Comparison of ENCODE assay signal across 2 cellular contexts in genomic region chr22:39437836-39438704, GRCh38.
TF ChIP-seq lines count a peak whose summit lies in the region.

No MANE protein-coding gene starts in this region.

TF ChIP-seq in IMR-90, 13 proteins besides CTCF, POLR2A, EP300 and RAD21:
- TF ChIP-seq ELK1 (IDR thresholded peaks at IDR 0.05; ENCODE audit: borderline replicate concordance, low read depth, low read length), result no peak
- TF ChIP-seq CEBPB (IDR thresholded peaks at IDR 0.05; ENCODE audit: low read depth, low read length), result no peak
- no peak for TF ChIP-seq RCOR1 (IDR thresholded peaks at IDR 0.05; ENCODE audit: insufficient replicate concordance, low read length)
- TF ChIP-seq CHD1 (IDR thresholded peaks at IDR 0.05; ENCODE audit: low read depth, low read length), result no peak
- TF ChIP-seq NFE2L2 (IDR thresholded peaks at IDR 0.05; ENCODE audit: low read depth, low read length), result no peak
- TF ChIP-seq FOS (IDR thresholded peaks at IDR 0.05; ENCODE audit: low read depth, low read length), result no peak

TF ChIP-seq in GM12878, 131 proteins besides CTCF, POLR2A, EP300 and RAD21:
- TF ChIP-seq RELB (IDR thresholded peaks at IDR 0.05; ENCODE audit: low read depth), result 0 out of 2 replicates have a peak, but pooled peaks have one; percentile 25
- 0 out of 2 replicates have a peak, but pooled peaks have one; percentile 41 for TF ChIP-seq GATAD2B (conservative IDR thresholded peaks at IDR 0.05; ENCODE audit: low read depth)
- 0 out of 2 replicates have a peak, but pooled peaks have one; percentile 15 for TF ChIP-seq ZNF687 (IDR thresholded peaks at IDR 0.05)
- no peak for TF ChIP-seq NR2C2 (IDR thresholded peaks at IDR 0.05; ENCODE audit: borderline replicate concordance, control insufficient read depth, insufficient read length, low read depth)
- no peak for TF ChIP-seq HDAC6 (IDR thresholded peaks at IDR 0.05; ENCODE audit: unreplicated experiment)
- TF ChIP-seq IKZF1 (conservative IDR thresholded peaks at IDR 0.05), result peak; percentile 17; the same call in 1 of the 2 replicates
